ENCODE assay signal across 10 cellular contexts in the genomic region with DNA sequence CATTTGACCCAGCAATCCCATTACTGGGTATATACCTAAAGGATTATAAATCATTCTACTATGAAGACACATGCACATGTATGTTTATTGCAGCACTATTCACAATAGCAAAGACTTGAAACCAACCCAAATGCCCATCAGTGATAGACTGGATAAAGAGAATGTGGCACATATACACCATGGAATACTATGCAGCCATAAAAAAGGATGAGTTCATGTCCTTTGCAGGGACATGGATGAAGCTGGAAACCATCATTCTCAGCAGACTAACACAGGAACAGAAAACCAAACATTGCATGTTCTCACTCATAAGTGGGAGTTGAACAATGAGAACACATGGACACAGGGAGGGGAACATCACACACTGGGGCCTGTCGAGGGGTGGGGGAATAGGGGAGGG. TPM values are rescaled to one million over a fixed set of nuclear protein-coding genes. Genes with fewer than 3 reads are reported as not detected.
"Had no signal": no experiment of that assay in that cellular context is flagged by ENCODE, and none has a peak within 500 bp of the region (broad histone marks: within the 10 kb centered on the region; RNA-seq: fewer than 3 reads in every experiment).

No MANE protein-coding gene starts in this region.

RNA-seq across cellular contexts. Expression of gene TACSTD2, which starts 13.3 kb away (rescaled TPM):
- total RNA-seq: activated B cell treated with CpG ODN at 0.5 μM for 24 hours; activated CD4-positive, alpha-beta memory T cell treated with anti-CD3 and anti-CD28 coated beads for 36 hours; activated CD4-positive, alpha-beta memory T cell treated with anti-CD3 and anti-CD28 coated beads, Interleukin-2, amount 10 ng/mL, durations not matched to agents 7 days and 5 days; activated CD4-positive, alpha-beta T cell treated with anti-CD3 and anti-CD28 coated beads, Interleukin-2, amount 10 ng/mL, durations not matched to agents 24 days and 14 days; activated CD4-positive, alpha-beta T cell treated with anti-CD3 and anti-CD28 coated beads, Interleukin-2, amount 10 ng/mL, durations not matched to agents 7 days and 5 days; activated CD8-positive, alpha-beta memory T cell treated with anti-CD3 and anti-CD28 coated beads for 36 hours; activated CD8-positive, alpha-beta memory T cell treated with anti-CD3 and anti-CD28 coated beads, Interleukin-2, amount 10 ng/mL, durations not matched to agents 7 days and 5 days; activated CD8-positive, alpha-beta T cell treated with anti-CD3 and anti-CD28 coated beads, Interleukin-2, amount 10 ng/mL, durations not matched to agents 7 days and 5 days; T-helper 1 cell treated with Interleukin-12 subunit alpha and Interleukin-12 subunit beta and Interleukin-4 antibody, amounts not matched to agents 30 ng/mL and 1 ng/mL, for 36 hours; T-helper 2 cell treated with Interferon-gamma antibody and Interleukin-4, amounts not matched to agents 100 ng/mL and 5 ng/mL, for 36 hours had no signal
